In genomic region chr19:2424686-2425621, GRCh38 we compare ENCODE assay signal across 13 cellular contexts. TPM values are rescaled to one million over a fixed set of nuclear protein-coding genes. Genes with fewer than 3 reads are reported as not detected.
A peak's percentile ranks its signal among the peaks of the same experiment; 100 is the strongest.
DNase-seq lines count a peak whose midpoint lies in the region; ATAC-seq, FAIRE-seq and TF ChIP-seq lines count a peak whose summit lies in the region.
"Had no signal": no experiment of that assay in that cellular context is flagged by ENCODE, and none has a peak within 500 bp of the region (broad histone marks: within the 10 kb centered on the region; RNA-seq: fewer than 3 reads in every experiment).

No MANE protein-coding gene starts in this region.

- no peak overlapping the region for H2AFZ ChIP-seq in astrocyte (ENCODE audit: low read depth, low read length)

- H3K4me1 ChIP-seq in astrocyte (ENCODE audit: insufficient read depth, low read length) = peaks cover 21% of the 10 kb centered on the region
- H3K4me1 ChIP-seq in right cardiac atrium (ENCODE audit: control insufficient read depth, insufficient read depth, low read length) = peaks cover 8% of the 10 kb centered on the region

- WGBS in right cardiac atrium = 43% methylated on average over 101 of the region's 101 CpGs

- H3K4me2 ChIP-seq in astrocyte (ENCODE audit: low read length) = peak overlapping the region; percentile 94

- no peak overlapping the region for H3K27ac Mint-ChIP-seq in astrocyte (ENCODE audit: unreplicated experiment)
- H3K27ac Mint-ChIP-seq in activated naive CD4-positive, alpha-beta T cell treated with anti-CD3 and anti-CD28 coated beads, Interleukin-2, amount 50 U/mL, for 72 hours = no peak overlapping the region

- H3K27me3 Mint-ChIP-seq in astrocyte (ENCODE audit: low read depth, unreplicated experiment) = no peaks in the 10 kb centered on the region

- H3K9me3 Mint-ChIP-seq in astrocyte (ENCODE audit: unreplicated experiment) = no peaks in the 10 kb centered on the region
- no peaks in the 10 kb centered on the region for H3K9me3 Mint-ChIP-seq in activated naive CD4-positive, alpha-beta T cell treated with anti-CD3 and anti-CD28 coated beads, Interleukin-2, amount 50 U/mL, for 72 hours

- peaks cover 4% of the 10 kb centered on the region for H3K4me1 Mint-ChIP-seq in astrocyte (ENCODE audit: low read depth, unreplicated experiment)

- H3K9ac ChIP-seq in astrocyte (ENCODE audit: low read length) = peak overlapping the region; percentile 27

- no peak for FAIRE-seq in astrocyte (lab: Jason Lieb, UNC)
- FAIRE-seq: GM18507 had no signal

- H3K9me3 ChIP-seq in astrocyte (ENCODE audit: insufficient read depth, low read depth, low read length) = no peaks in the 10 kb centered on the region
- H3K9me3 ChIP-seq in right cardiac atrium (ENCODE audit: control insufficient read depth, low read length) = no peaks in the 10 kb centered on the region

- peak overlapping the region; percentile 81 for H3K4me3 ChIP-seq in astrocyte (ENCODE audit: insufficient read depth, low read depth, low read length)
- no peak overlapping the region for H3K4me3 ChIP-seq in right cardiac atrium (ENCODE audit: low read length)

- no peak for TF ChIP-seq CTCF in astrocyte (IDR thresholded peaks at IDR 0.05; ENCODE audit: insufficient read depth, low read depth, low read length)

- H3K27me3 ChIP-seq in astrocyte (ENCODE audit: insufficient read depth, low read length) (no peaks in the 10 kb centered on the region), right cardiac atrium (ENCODE audit: control insufficient read depth, insufficient read depth) (no peaks in the 10 kb centered on the region)

- peaks cover 2% of the 10 kb centered on the region for H3K36me3 Mint-ChIP-seq in astrocyte (ENCODE audit: low read depth, unreplicated experiment)
- peaks cover 13 to 14% of the 10 kb centered on the region in 2 donors for H3K36me3 Mint-ChIP-seq in activated naive CD4-positive, alpha-beta T cell treated with anti-CD3 and anti-CD28 coated beads, Interleukin-2, amount 50 U/mL, for 72 hours

- H3K4me3 Mint-ChIP-seq in astrocyte (ENCODE audit: unreplicated experiment) = peak overlapping the region; percentile 71

- peak overlapping the region; percentile 16 for H3K27ac ChIP-seq in astrocyte (ENCODE audit: low read depth, low read length)
- H3K27ac ChIP-seq in right cardiac atrium (ENCODE audit: low read length) = no peak overlapping the region
- H3K27ac ChIP-seq: epithelial cell of prostate had no signal

- intact Hi-C loops in right cardiac atrium (cut with DNase I) (no loop called here), sciatic nerve (cut with DNase I) (no loop called here)

- H3K79me2 ChIP-seq in astrocyte (ENCODE audit: insufficient read depth, low read length) = peaks cover 47% of the 10 kb centered on the region

- DNase-seq in GM04504 (ENCODE audit: low read depth) (peak; percentile 40), astrocyte (ENCODE audit: low read depth) (peak; percentile 59), right cardiac atrium (peak; percentile 75 to 87 (median 82)), sciatic nerve (ENCODE audit: low spot score) (peak; percentile 59)
- no peak for DNase-seq in activated naive CD4-positive, alpha-beta T cell treated with anti-CD3 and anti-CD28 coated beads, Interleukin-2, amount 50 U/mL, for 72 hours (ENCODE audit: low spot score in 2 of 2)
- DNase-seq: activated CD4-positive, alpha-beta T cell treated with anti-CD3 and anti-CD28 coated beads for 48 hours; NCI-H345; stimulated activated CD4-positive, alpha-beta T cell treated with anti-CD3 and anti-CD28 coated beads, Interleukin-15, amount 100 ng/mL, for 24 hours had no signal

- H4K20me1 ChIP-seq in astrocyte (ENCODE audit: insufficient read depth, low read length) = peaks cover 34% of the 10 kb centered on the region

- peaks cover 4% of the 10 kb centered on the region for H3K36me3 ChIP-seq in astrocyte (ENCODE audit: insufficient read depth, low read length)

- ATAC-seq in right cardiac atrium (peak in 1 of 2 donors; percentile 16), sciatic nerve (no peak), HG03095 (IDR thresholded peaks at IDR 0.05; ENCODE audit: unreplicated experiment) (no peak), HG03159 (IDR thresholded peaks at IDR 0.05; ENCODE audit: unreplicated experiment) (no peak), HG03439 (IDR thresholded peaks at IDR 0.05; ENCODE audit: unreplicated experiment) (no peak)
- ATAC-seq in activated naive CD4-positive, alpha-beta T cell treated with anti-CD3 and anti-CD28 coated beads, Interleukin-2, amount 50 U/mL, for 72 hours = no peak

RNA-seq across cellular contexts. Expression of gene TIMM13, which starts 2.4 kb away (rescaled TPM):
- total RNA-seq in astrocyte = 93.4 and 105 TPM in 2 replicates
- 10 to 100 TPM; 73.9 to 91.2 (median 81.2) TPM for total RNA-seq in right cardiac atrium
- 69.6 TPM for polyA plus RNA-seq in right cardiac atrium
- 37.3 TPM for total RNA-seq in sciatic nerve
- total RNA-seq in activated naive CD4-positive, alpha-beta T cell treated with anti-CD3 and anti-CD28 coated beads, Interleukin-2, amount 50 U/mL, for 72 hours = 100 to 1,000 TPM in 1 of 2 donors, 10 to 100 TPM in 1; 46.5 to 103 TPM

RNA-seq across cellular contexts. Expression of gene LMNB2, which starts 31.8 kb away (rescaled TPM):
- total RNA-seq in astrocyte (64.0 and 72.1 TPM in 2 replicates), right cardiac atrium (10 to 100 TPM in 3 of 4 donors, 1 to 10 TPM in 1; 9.6 to 21.6 (median 14.9) TPM), sciatic nerve (16.3 TPM)
- polyA plus RNA-seq in right cardiac atrium = 12.1 TPM
- total RNA-seq in activated naive CD4-positive, alpha-beta T cell treated with anti-CD3 and anti-CD28 coated beads, Interleukin-2, amount 50 U/mL, for 72 hours = 10 to 100 TPM; 46.7 to 94.0 TPM

RNA-seq across cellular contexts. Expression of gene GADD45B, which starts 51.0 kb away (rescaled TPM):
- total RNA-seq in astrocyte (161 and 190 TPM in 2 replicates), right cardiac atrium (100 to 1,000 TPM in 2 of 4 donors, 10 to 100 TPM in 2; 52.4 to 205 (median 78.9) TPM), sciatic nerve (136 TPM)
- polyA plus RNA-seq in right cardiac atrium = 195 TPM
- 10 to 100 TPM; 60.9 to 94.1 TPM for total RNA-seq in activated naive CD4-positive, alpha-beta T cell treated with anti-CD3 and anti-CD28 coated beads, Interleukin-2, amount 50 U/mL, for 72 hours

Comparison
In these comparisons a context has a peak if more than half of its experiments do, and no peak if none do; other contexts are left out.
1. DNase-seq: peak in GM04504 (single experiment), astrocyte (single experiment), right cardiac atrium (3 of 3) and sciatic nerve (single experiment); none in activated naive CD4-positive, alpha-beta T cell treated with anti-CD3 and anti-CD28 coated beads, Interleukin-2, amount 50 U/mL, for 72 hours (0 of 2).